In genomic region chr10:119205926-119206602, GRCh38 we compare ENCODE assay signal across 8 cellular contexts.
DNase-seq lines count a peak whose midpoint lies in the region; ATAC-seq lines count a peak whose summit lies in the region.

No MANE protein-coding gene starts in this region.

- H3K4me3 Mint-ChIP-seq in memory B cell, result peak overlapping the region; percentile 92

- ATAC-seq in GM19043 (IDR thresholded peaks at IDR 0.05; ENCODE audit: low read depth, unreplicated experiment) (peak; percentile 37), memory B cell (ENCODE audit: low read depth) (no peak)

- peak overlapping the region; percentile 73; the same call in 1 of the 2 replicates for H3K4me3 ChIP-seq in HUES48 (ENCODE audit: low read depth, low read length)

- peaks cover 19% of the 10 kb centered on the region for H3K4me1 Mint-ChIP-seq in memory B cell

- H3K36me3 ChIP-seq in HUES48 (ENCODE audit: control insufficient read depth, insufficient read depth, low read length), result no peaks in the 10 kb centered on the region

- DNase-seq in ACHN, result peak; percentile 34
- DNase-seq in activated CD4-positive, CD25-positive, alpha-beta regulatory T cell treated with anti-CD3 and anti-CD28 coated beads, Interleukin-2, amount 50 U/mL, for 72 hours, result peak; percentile 67
- DNase-seq in effector CD4-positive, alpha-beta T cell, result peak; percentile 20
- DNase-seq in memory B cell (ENCODE audit: low spot score in 2 of 2), result no peak
- DNase-seq in stimulated activated naive CD4-positive, alpha-beta T cell treated with Interleukin-2 at 50 U/mL for 16 hours (lab: John Stamatoyannopoulos, UW), result peak; percentile 50
- DNase-seq in SIG-M5 (lab: John Stamatoyannopoulos, UW), result no peak

- peak overlapping the region; percentile 55 for H3K27ac ChIP-seq in HUES48 (ENCODE audit: low read depth, low read length)

- in situ Hi-C loops in ACHN (cut with HindIII; ENCODE audit: low pct_ligation_motif_present, low pct_unique_long_range_greater_than_20kb, low sequenced_read_pairs), result loop anchor here (25.0 kb wide), 1 partner anchor 206 kb away; no protein-coding TSS in a partner anchor

- peaks cover 16% of the 10 kb centered on the region for H3K4me1 ChIP-seq in HUES48 (ENCODE audit: control insufficient read depth, insufficient read depth, low read length)

- no peaks in the 10 kb centered on the region for H3K36me3 Mint-ChIP-seq in memory B cell

- H3K27me3 Mint-ChIP-seq in memory B cell, result no peaks in the 10 kb centered on the region

- peaks cover 18% of the 10 kb centered on the region for H3K27me3 ChIP-seq in HUES48 (ENCODE audit: control insufficient read depth, insufficient read depth, low read length)

- H3K9me3 Mint-ChIP-seq in memory B cell, result no peaks in the 10 kb centered on the region

- H3K9ac ChIP-seq in HUES48 (ENCODE audit: low read depth, low read length), result no peak overlapping the region

- H3K9me3 ChIP-seq in HUES48 (ENCODE audit: control insufficient read depth, insufficient read depth, low read length), result no peaks in the 10 kb centered on the region

- peak overlapping the region; percentile 84 for H3K27ac Mint-ChIP-seq in memory B cell

Comparison
In these comparisons a context has a peak if more than half of its experiments do, and no peak if none do; other contexts are left out.
1. DNase-seq: peak in ACHN (single experiment), activated CD4-positive, CD25-positive, alpha-beta regulatory T cell treated with anti-CD3 and anti-CD28 coated beads, Interleukin-2, amount 50 U/mL, for 72 hours (single experiment), effector CD4-positive, alpha-beta T cell (single experiment) and stimulated activated naive CD4-positive, alpha-beta T cell treated with Interleukin-2 at 50 U/mL for 16 hours (single experiment); none in memory B cell (0 of 2) and SIG-M5 (single experiment).